8 cellular contexts compared by ENCODE assay signal in the genomic region with DNA sequence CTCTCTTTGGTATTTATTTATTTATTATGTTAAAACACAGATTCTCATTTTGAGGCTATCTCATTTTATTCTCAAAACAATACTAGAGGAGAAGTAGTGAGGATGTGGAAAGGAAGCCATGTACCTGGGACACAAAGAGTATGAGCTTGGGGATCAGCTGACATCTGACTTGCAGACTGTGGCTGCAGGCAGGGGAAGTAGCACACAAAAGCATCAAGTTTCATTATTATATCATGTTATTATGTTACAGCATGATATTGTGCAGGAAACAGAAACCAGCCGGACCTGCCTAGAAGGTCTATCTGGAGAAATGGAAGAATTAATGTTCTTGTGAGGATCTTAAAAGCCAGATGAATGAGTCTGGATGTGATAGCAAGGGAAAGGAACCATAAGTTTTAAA.
A peak's percentile ranks its signal among the peaks of the same experiment; 100 is the strongest.
DNase-seq lines count a peak whose midpoint lies in the region; ATAC-seq, FAIRE-seq and TF ChIP-seq lines count a peak whose summit lies in the region.

No MANE protein-coding gene starts in this region.

- no peak for TF ChIP-seq CTCF in neural progenitor cell (IDR thresholded peaks at IDR 0.05)

- H3K27ac ChIP-seq in neural progenitor cell, result no peak overlapping the region

- H3K4me1 Mint-ChIP-seq in neural progenitor cell, result no peaks in the 10 kb centered on the region

- peak; percentile 86 for ATAC-seq in HG02884 (IDR thresholded peaks at IDR 0.05; ENCODE audit: unreplicated experiment)

- no peak overlapping the region for H3K4me3 ChIP-seq in neural progenitor cell

- H3K27ac Mint-ChIP-seq in neural progenitor cell, result no peak overlapping the region

- no peaks in the 10 kb centered on the region for H3K27me3 ChIP-seq in neural progenitor cell

- no peaks in the 10 kb centered on the region for H3K36me3 Mint-ChIP-seq in neural progenitor cell

- no peak overlapping the region for H3K4me2 ChIP-seq in neural progenitor cell

- no peaks in the 10 kb centered on the region for H3F3A ChIP-seq in neural progenitor cell (ENCODE audit: low read depth)

- no peaks in the 10 kb centered on the region for H3K9me3 ChIP-seq in neural progenitor cell (ENCODE audit: low read depth)

- no peaks in the 10 kb centered on the region for H3K27me3 Mint-ChIP-seq in neural progenitor cell (ENCODE audit: insufficient read depth, low read depth)

- DNase-seq in CD1c-positive myeloid dendritic cell (ENCODE audit: extremely low spot score), result peak; percentile 43
- no peak for DNase-seq in GM19239 (ENCODE audit: insufficient read length, low spot score)
- peak; percentile 74 for DNase-seq in NCI-H2029 (lab: John Stamatoyannopoulos, UW)
- DNase-seq in NCI-H1092 (lab: John Stamatoyannopoulos, UW), result no peak
- no peak for DNase-seq in NCI-H82 treated with DMSO at 0.1 percent for 48 hours (lab: John Stamatoyannopoulos, UW; ENCODE audit: unreplicated experiment)
- DNase-seq in neural progenitor cell (ENCODE audit: low spot score), result no peak
- DNase-seq in UCSD-AML1 (lab: John Stamatoyannopoulos, UW; ENCODE audit: unreplicated experiment), result no peak

- H3K4me3 Mint-ChIP-seq in neural progenitor cell, result no peak overlapping the region

- H3K9me3 Mint-ChIP-seq in neural progenitor cell, result peaks cover 10% of the 10 kb centered on the region

- H2AFZ ChIP-seq in neural progenitor cell (replicated peaks), result no peak overlapping the region

- H3K79me2 ChIP-seq in neural progenitor cell (ENCODE audit: low read depth), result no peaks in the 10 kb centered on the region

- FAIRE-seq in GM19239 (lab: Jason Lieb, UNC), result peak; percentile 66

- H3K9ac ChIP-seq in neural progenitor cell, result no peak overlapping the region

- H3K36me3 ChIP-seq in neural progenitor cell, result no peaks in the 10 kb centered on the region

- no peaks in the 10 kb centered on the region for H3K4me1 ChIP-seq in neural progenitor cell

- no peaks in the 10 kb centered on the region for H4K20me1 ChIP-seq in neural progenitor cell (ENCODE audit: low read depth)

Comparison
In these comparisons a context has a peak if more than half of its experiments do, and no peak if none do; other contexts are left out.
1. DNase-seq: peak in CD1c-positive myeloid dendritic cell (single experiment) and NCI-H2029 (single experiment); none in GM19239 (single experiment), NCI-H1092 (single experiment), NCI-H82 treated with DMSO at 0.1 percent for 48 hours (single experiment), neural progenitor cell (single experiment) and UCSD-AML1 (single experiment).